23 cellular contexts compared by ENCODE assay signal in the genomic region with DNA sequence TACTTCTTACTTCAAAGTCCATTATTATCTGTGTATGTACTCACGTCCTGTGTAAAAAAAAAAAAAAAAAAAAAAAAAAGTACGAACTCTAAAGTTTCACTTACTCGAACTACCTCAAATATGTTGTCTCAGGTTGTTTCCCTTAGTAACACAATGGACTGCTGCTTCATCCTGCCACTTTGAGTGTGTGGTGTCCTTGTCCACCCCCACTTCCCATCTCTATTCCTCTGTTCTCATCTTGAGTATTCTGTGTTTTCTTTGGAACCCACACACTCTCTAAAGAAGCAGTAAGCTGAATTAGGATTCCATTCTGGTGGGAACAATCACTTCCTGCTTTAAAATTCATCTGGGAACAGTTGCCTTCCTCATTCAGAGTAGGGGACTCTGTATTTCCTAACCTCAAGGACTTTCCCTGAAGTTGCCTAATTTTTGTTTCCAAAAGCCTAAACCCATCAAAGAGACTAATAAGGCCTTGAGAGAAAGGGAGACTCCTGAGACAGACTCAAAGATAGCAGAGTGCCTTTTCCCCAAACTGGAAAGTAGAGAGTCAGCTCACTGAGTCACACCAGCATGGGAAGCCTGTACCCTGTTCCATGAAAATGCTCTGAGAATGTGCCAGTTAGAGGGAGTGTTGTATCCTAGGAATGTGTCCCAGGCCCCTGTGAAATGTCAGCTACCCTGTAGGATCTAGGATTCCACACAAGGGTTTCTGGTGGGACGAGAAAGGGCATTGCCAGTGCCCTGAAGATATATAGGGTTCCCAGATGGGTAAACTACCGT.
A peak's percentile ranks its signal among the peaks of the same experiment; 100 is the strongest.
DNase-seq lines count a peak whose midpoint lies in the region; ATAC-seq and TF ChIP-seq lines count a peak whose summit lies in the region.
"Had no signal": no experiment of that assay in that cellular context is flagged by ENCODE, and none has a peak within 500 bp of the region (broad histone marks: within the 10 kb centered on the region; RNA-seq: fewer than 3 reads in every experiment).

No MANE protein-coding gene starts in this region.

- peak; percentile 78 for ATAC-seq in sciatic nerve
- ATAC-seq: stimulated activated naive CD8-positive, alpha-beta T cell treated with anti-CD3 and anti-CD28 coated beads, Interleukin-15, amount 100 ng/mL, for 72 hours had no signal

- no peaks in the 10 kb centered on the region for H3K4me1 ChIP-seq in HAP-1
- H3K4me1 ChIP-seq: SJCRH30 had no signal

- in situ Hi-C loops in astrocyte of the spinal cord (cut with HindIII; ENCODE audit: low sequenced_read_pairs) (no loop called here), HAP-1 (cut with MboI; ENCODE audit: low sequenced_read_pairs) (loop anchor here (25.0 kb wide), 1 partner anchor 204 kb away; no protein-coding TSS in a partner anchor)

- intact Hi-C loops in sciatic nerve (cut with DNase I), result no loop called here

- no peak overlapping the region for H3K4me3 ChIP-seq in astrocyte of the spinal cord (ENCODE audit: low read depth, low read length)
- H3K4me3 ChIP-seq in HAP-1, result no peak overlapping the region
- H3K4me3 ChIP-seq: coronary artery, ovary, SJCRH30, skin epidermis, upper lobe of left lung had no signal

- DNase-seq in HT1080 (ENCODE audit: low read depth) (peak; percentile 18), astrocyte of the spinal cord (ENCODE audit: low read depth, low spot score) (peak; percentile 39), islet precursor cell (peak; percentile 67), sciatic nerve (ENCODE audit: low spot score) (no peak), RWPE1 (ENCODE audit: low spot score) (no peak), HAP-1 (ENCODE audit: low spot score in 2 of 2) (no peak), NCI-H1436 treated with DMSO at 0.1 percent for 48 hours (lab: John Stamatoyannopoulos, UW) (no peak)
- DNase-seq: activated CD4-positive, alpha-beta memory T cell treated with anti-CD3 and anti-CD28 coated beads for 36 hours; activated naive CD4-positive, alpha-beta T cell treated with Interleukin-2 at 50 U/mL for 16 hours; aorta; GOT3; NCI-H1694; NCI-H82; OCI-M1; ovary; SJCRH30; stimulated activated CD4-positive, alpha-beta T cell treated with anti-CD3 and anti-CD28 coated beads, Interleukin-2, amount 100 ng/mL, for 48 hours; stimulated activated naive CD8-positive, alpha-beta T cell treated with anti-CD3 and anti-CD28 coated beads, Interleukin-15, amount 100 ng/mL, for 72 hours; T-helper 2 cell; upper lobe of left lung; WERI-Rb-1 had no signal

- H3K27me3 ChIP-seq in HAP-1 (ENCODE audit: low read depth), result no peaks in the 10 kb centered on the region
- H3K27me3 ChIP-seq: ovary, SJCRH30, upper lobe of left lung had no signal

- no peaks in the 10 kb centered on the region for H3K36me3 ChIP-seq in HAP-1 (replicated peaks)
- H3K36me3 ChIP-seq: ovary, SJCRH30, upper lobe of left lung, WERI-Rb-1 had no signal

- no peaks in the 10 kb centered on the region for H3K9me3 ChIP-seq in HAP-1
- H3K9me3 ChIP-seq: ovary, SJCRH30, upper lobe of left lung had no signal

- TF ChIP-seq CTCF in astrocyte of the spinal cord (IDR thresholded peaks at IDR 0.05; ENCODE audit: low read depth, low read length) (no peak), RWPE1 (conservative IDR thresholded peaks at IDR 0.05; ENCODE audit: low read depth) (no peak)

- CTCF ChIA-PET in RWPE1 (lab: Yijun Ruan, JAX), result no interaction called here

- no peak overlapping the region for H3K27ac ChIP-seq in RWPE1
- H3K27ac ChIP-seq: coronary artery, ovary, SJCRH30, skin epidermis, upper lobe of left lung, WERI-Rb-1 had no signal

- POLR2A ChIA-PET in RWPE1 (lab: Yijun Ruan, JAX; ENCODE audit: low non-redundant PET), result no interaction called here

Comparison
In these comparisons a context has a peak if more than half of its experiments do, and no peak if none do; other contexts are left out.
1. DNase-seq: peak in HT1080 (single experiment), astrocyte of the spinal cord (single experiment) and islet precursor cell (single experiment); none in sciatic nerve (single experiment), RWPE1 (single experiment), HAP-1 (0 of 2) and NCI-H1436 treated with DMSO at 0.1 percent for 48 hours (single experiment).